19 cellular contexts compared by ENCODE assay signal in the genomic region with DNA sequence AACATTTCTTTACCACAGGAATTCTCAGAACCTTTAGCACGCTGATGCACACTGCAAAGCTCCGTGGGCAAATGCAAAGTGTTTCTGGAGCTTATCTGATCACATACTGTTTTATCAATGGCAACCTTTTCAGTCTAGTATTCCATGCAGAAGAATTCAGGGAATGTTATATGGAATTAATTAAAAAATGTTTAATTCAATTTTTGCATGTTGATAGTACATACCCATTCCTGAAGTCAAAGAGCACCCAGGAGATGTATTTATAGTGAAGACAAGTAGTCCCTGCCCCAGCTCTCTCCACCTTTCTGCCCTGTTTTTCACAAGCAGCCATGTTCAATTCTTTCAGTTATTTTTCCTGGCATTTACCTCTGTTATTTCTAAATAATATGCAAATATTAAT. TPM values are rescaled to one million over a fixed set of nuclear protein-coding genes. Genes with fewer than 3 reads are reported as not detected.
DNase-seq lines count a peak whose midpoint lies in the region; ATAC-seq and TF ChIP-seq lines count a peak whose summit lies in the region.
"Had no signal": no experiment of that assay in that cellular context is flagged by ENCODE, and none has a peak within 500 bp of the region (broad histone marks: within the 10 kb centered on the region; RNA-seq: fewer than 3 reads in every experiment).

No MANE protein-coding gene starts in this region.

- peaks cover 10% of the 10 kb centered on the region for H3K9me3 ChIP-seq in left ventricle myocardium inferior (replicated peaks)
- H3K9me3 ChIP-seq in testis: no peaks in the 10 kb centered on the region
- H3K9me3 ChIP-seq: BE2C had no signal

- no peak for ATAC-seq in left cardiac atrium
- ATAC-seq: GM12878 had no signal

- intact Hi-C loops in left ventricle myocardium inferior (cut with micrococcal nuclease): no loop called here
- intact Hi-C loops in left cardiac atrium (cut with DNase I): no loop called here
- intact Hi-C loops in testis (cut with DNase I; ENCODE audit: low total_unique reads): no loop called here

- H3K4me1 ChIP-seq in left ventricle myocardium inferior (peaks cover 24% of the 10 kb centered on the region), testis (no peaks in the 10 kb centered on the region)
- H3K4me1 ChIP-seq: BE2C had no signal

- TF ChIP-seq POLR2A in testis (IDR thresholded peaks at IDR 0.05): no peak

- TF ChIP-seq CTCF in left ventricle myocardium inferior (IDR thresholded peaks at IDR 0.05; ENCODE audit: borderline replicate concordance): no peak
- TF ChIP-seq CTCF in testis (IDR thresholded peaks at IDR 0.05): no peak

- 48 to 96% methylated on average over 2 of the region's 2 CpGs for WGBS in testis, 2 donors

- H3K27me3 ChIP-seq in left ventricle myocardium inferior (ENCODE audit: low read depth) (no peaks in the 10 kb centered on the region), testis (no peaks in the 10 kb centered on the region)
- H3K27me3 ChIP-seq: BE2C, BLaER1 had no signal

- H3K4me3 ChIP-seq in left ventricle myocardium inferior (no peak overlapping the region), testis (no peak overlapping the region)
- H3K4me3 ChIP-seq: BLaER1, GM12878 had no signal

- DNase-seq in left ventricle myocardium inferior (no peak), left cardiac atrium (no peak), astrocyte of the hippocampus (ENCODE audit: low read depth, low spot score) (peak; percentile 29), pons (ENCODE audit: low spot score) (no peak), testis (no peak)
- DNase-seq: 8988T; BE2C; C1 segment of cervical spinal cord; CD4-positive, alpha-beta memory T cell; CD4-positive, CD25-positive, alpha-beta regulatory T cell; CD8-positive, alpha-beta memory T cell; COR-L47; DMS 273 treated with DMSO at 0.1 percent for 48 hours; DMS153; DMS79; DND-41; GDM1 had no signal

- peaks cover 18% of the 10 kb centered on the region for H3K36me3 ChIP-seq in left ventricle myocardium inferior
- no peaks in the 10 kb centered on the region for H3K36me3 ChIP-seq in testis (ENCODE audit: low read depth, missing control alignments)
- H3K36me3 ChIP-seq: BE2C had no signal

- H3K27ac ChIP-seq in left ventricle myocardium inferior (replicated peaks): peak overlapping the region; percentile 63
- no peak overlapping the region for H3K27ac ChIP-seq in testis
- H3K27ac ChIP-seq: BLaER1 had no signal

RNA-seq across cellular contexts. Expression of a gene that starts 55.2 kb away (rescaled TPM):
- total RNA-seq in left ventricle myocardium inferior: 19.2 TPM
- 10 to 100 TPM; 18.9 to 23.2 TPM for total RNA-seq in left cardiac atrium
- total RNA-seq in testis: 10 to 100 TPM; 21.8 to 22.6 TPM
- polyA plus RNA-seq in testis (ENCODE audit: insufficient read depth, low read depth, low replicate concordance): 25.4 TPM
